ENCODE assay signal across 8 cellular contexts in the genomic region with DNA sequence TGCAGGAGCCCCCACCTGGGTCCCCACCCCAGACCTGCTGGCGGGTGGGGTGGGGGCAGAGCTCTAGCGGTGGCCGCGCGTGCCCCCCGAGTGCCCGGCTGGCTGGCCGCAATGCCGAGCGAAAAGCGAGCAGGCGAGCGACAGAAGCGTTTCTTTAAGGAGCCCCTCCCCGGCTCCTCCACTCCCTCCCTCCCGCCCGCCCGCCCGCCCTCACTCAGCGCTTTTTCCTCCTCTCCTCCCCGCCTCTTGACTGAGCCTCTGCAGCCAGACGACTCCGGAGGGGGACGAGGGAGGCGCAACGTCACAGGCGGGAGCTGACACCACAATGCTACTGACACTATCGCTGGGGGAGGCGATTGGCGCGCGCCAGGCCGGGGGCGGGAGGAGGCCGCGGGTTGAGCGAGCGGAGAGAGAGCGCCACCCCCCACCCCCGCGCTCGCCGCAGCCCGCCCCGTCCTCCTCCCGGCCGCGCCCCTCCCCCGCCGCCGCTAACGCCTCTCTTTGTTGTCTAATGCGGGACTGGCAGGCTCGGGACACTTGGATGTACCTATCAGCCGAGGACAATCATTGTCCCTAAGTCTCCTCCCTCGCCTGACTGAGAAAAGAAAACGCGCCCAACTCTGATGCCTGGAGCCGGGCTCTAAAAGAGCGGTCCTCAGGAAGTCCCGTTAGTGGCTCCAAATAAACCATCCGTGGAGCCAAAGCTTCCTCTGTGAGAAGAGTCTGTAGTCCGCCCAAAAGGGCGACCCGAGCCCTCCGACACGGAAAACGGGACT.
DNase-seq lines count a peak whose midpoint lies in the region; ATAC-seq lines count a peak whose summit lies in the region.

A gene (minus strand): TSS at position 127 of the 776 bp plus-strand sequence. CDS start 313 bp downstream, outside the sequence.

- DNase-seq in AG20443 (ENCODE audit: low spot score) (peak; percentile 96), NCI-H510A treated with DMSO at 0.1 percent for 48 hours (lab: John Stamatoyannopoulos, UW) (peak; percentile 87)
- DNase-seq in activated CD4-positive, alpha-beta T cell treated with anti-CD3 and anti-CD28 coated beads for 48 hours = peak; percentile 95
- DNase-seq in stimulated activated CD4-positive, alpha-beta T cell treated with anti-CD3 and anti-CD28 coated beads, Interleukin-1b, Interleukin-23, amount 100 ng/mL, for 1 hour (ENCODE audit: low read depth in 2 of 2) = peak; percentile 63 to 74

- H3K27ac ChIP-seq in cingulate gyrus (ENCODE audit: low read depth, low read length) = peak within 1 kb of the TSS; percentile 94
- H3K27ac ChIP-seq in layer of hippocampus (ENCODE audit: low read depth, low read length) = peak within 1 kb of the TSS; percentile 93

- H3K27me3 ChIP-seq in layer of hippocampus (ENCODE audit: control insufficient read depth, insufficient read depth, low read length) = no peaks in the 10 kb centered on the region

- ATAC-seq in GM19324 (IDR thresholded peaks at IDR 0.05; ENCODE audit: low FRiP score, unreplicated experiment) = peak; percentile 55
- ATAC-seq in HG03457 (IDR thresholded peaks at IDR 0.05; ENCODE audit: unreplicated experiment) = peak; percentile 70

Comparison
In these comparisons a context has a peak if more than half of its experiments do, and no peak if none do; other contexts are left out.
1. Peak in every context shown above with its lines: DNase-seq, ATAC-seq and H3K27ac ChIP-seq.